Comparison of ENCODE assay signal across 25 cellular contexts in the genomic region with DNA sequence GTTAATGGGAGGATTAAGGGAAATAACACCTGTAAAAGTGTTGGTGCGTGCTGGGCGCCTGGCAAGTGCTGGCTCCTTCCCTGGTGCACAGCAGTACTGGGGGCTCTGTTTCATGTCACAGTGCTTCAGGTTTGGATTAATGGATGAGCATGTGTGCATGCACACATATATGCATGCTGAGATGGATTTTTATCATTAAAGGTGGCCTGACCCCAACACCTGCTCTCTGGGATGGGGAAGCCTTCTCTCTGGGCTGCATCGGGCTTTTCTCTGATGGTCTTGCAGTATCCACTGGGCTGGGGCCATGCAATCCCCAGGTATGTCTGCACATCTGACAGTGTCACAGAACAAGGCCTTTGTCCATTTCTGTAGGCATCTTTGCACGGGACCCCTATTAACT.
"Had no signal": no experiment of that assay in that cellular context is flagged by ENCODE, and none has a peak within 500 bp of the region (broad histone marks: within the 10 kb centered on the region; RNA-seq: fewer than 3 reads in every experiment).

No MANE protein-coding gene starts in this region.

- DNase-seq: activated CD4-positive, alpha-beta memory T cell treated with anti-CD3 and anti-CD28 coated beads, Interleukin-2, amount 10 ng/mL, durations not matched to agents 7 days and 5 days; activated CD4-positive, alpha-beta T cell treated with anti-CD3 and anti-CD28 coated beads for 36 hours; activated CD4-positive, alpha-beta T cell treated with anti-CD3 and anti-CD28 coated beads, Interleukin-2, amount 10 ng/mL, durations not matched to agents 24 days and 14 days; activated CD4-positive, CD25-positive, alpha-beta regulatory T cell; activated CD4-positive, CD25-positive, alpha-beta regulatory T cell treated with anti-CD3 and anti-CD28 coated beads, Interleukin-2, amount 50 U/mL, for 72 hours; activated effector memory CD4-positive, alpha-beta T cell treated with anti-CD3 and anti-CD28 coated beads, Interleukin-2, amount 50 U/mL, for 16 hours; activated naive CD4-positive, alpha-beta T cell treated with anti-CD3 and anti-CD28 coated beads for 36 hours; activated naive CD8-positive, alpha-beta T cell treated with anti-CD3 and anti-CD28 coated beads for 36 hours; activated naive CD8-positive, alpha-beta T cell treated with anti-CD3 and anti-CD28 coated beads, Interleukin-2, amount 50 U/mL, for 24 hours; activated T-cell treated with anti-CD3 and anti-CD28 coated beads, Interleukin-2, amount 50 U/mL, for 1 hour; activated T-cell treated with anti-CD3 and anti-CD28 coated beads, Interleukin-2, amount 50 U/mL, for 48 hours; adrenal gland; amygdala; aorta; body of pancreas; caudate nucleus; effector memory CD4-positive, alpha-beta T cell; esophagus squamous epithelium; foreskin melanocyte; T-helper 1 cell; T-helper 2 cell had no signal

- H3K27ac ChIP-seq: adrenal gland, body of pancreas, esophagus squamous epithelium, gastroesophageal sphincter had no signal

- H3K4me3 Mint-ChIP-seq: activated CD4-positive, alpha-beta memory T cell treated with anti-CD3 and anti-CD28 coated beads, Interleukin-2, amount 10 ng/mL, durations not matched to agents 7 days and 5 days; activated CD4-positive, alpha-beta T cell treated with anti-CD3 and anti-CD28 coated beads for 36 hours; activated CD4-positive, alpha-beta T cell treated with anti-CD3 and anti-CD28 coated beads, Interleukin-2, amount 10 ng/mL, durations not matched to agents 24 days and 14 days; activated naive CD4-positive, alpha-beta T cell treated with anti-CD3 and anti-CD28 coated beads for 36 hours; activated naive CD4-positive, alpha-beta T cell treated with anti-CD3 and anti-CD28 coated beads, Interleukin-2, amount 50 U/mL, for 24 hours; activated naive CD8-positive, alpha-beta T cell treated with anti-CD3 and anti-CD28 coated beads for 36 hours; activated naive CD8-positive, alpha-beta T cell treated with anti-CD3 and anti-CD28 coated beads, Interleukin-2, amount 50 U/mL, for 24 hours; activated T-helper 1 cell treated with anti-CD3 and anti-CD28 coated beads, Interleukin-12 subunit alpha, Interleukin-12 subunit beta, Interleukin-2, Interleukin-4 antibody, amounts not matched to agents 30 ng/mL and 10 ng/mL and 1 ng/mL, durations not matched to agents 14 hours and 24 hours and 36 hours had no signal

- H3K27me3 ChIP-seq: adrenal gland, body of pancreas, esophagus squamous epithelium, gastroesophageal sphincter had no signal

- H3K4me3 ChIP-seq: adrenal gland, body of pancreas, esophagus squamous epithelium, gastroesophageal sphincter had no signal

- H3K9me3 Mint-ChIP-seq: activated CD4-positive, alpha-beta memory T cell treated with anti-CD3 and anti-CD28 coated beads, Interleukin-2, amount 10 ng/mL, durations not matched to agents 7 days and 5 days; activated CD4-positive, alpha-beta T cell treated with anti-CD3 and anti-CD28 coated beads, Interleukin-2, amount 10 ng/mL, durations not matched to agents 24 days and 14 days; activated naive CD4-positive, alpha-beta T cell treated with anti-CD3 and anti-CD28 coated beads for 36 hours; activated naive CD4-positive, alpha-beta T cell treated with anti-CD3 and anti-CD28 coated beads, Interleukin-2, amount 50 U/mL, for 24 hours; activated naive CD8-positive, alpha-beta T cell treated with anti-CD3 and anti-CD28 coated beads for 36 hours; activated naive CD8-positive, alpha-beta T cell treated with anti-CD3 and anti-CD28 coated beads, Interleukin-2, amount 50 U/mL, for 24 hours; activated T-helper 1 cell treated with anti-CD3 and anti-CD28 coated beads, Interleukin-12 subunit alpha, Interleukin-12 subunit beta, Interleukin-2, Interleukin-4 antibody, amounts not matched to agents 30 ng/mL and 10 ng/mL and 1 ng/mL, durations not matched to agents 14 hours and 24 hours and 36 hours; activated T-helper 2 cell treated with anti-CD3 and anti-CD28 coated beads, Interferon-gamma antibody, Interleukin-2, Interleukin-4, amounts not matched to agents 10 μg/mL and 5 μg/mL and 100 μg/mL, durations not matched to agents 14 hours and 24 hours and 36 hours had no signal

- H3K4me1 Mint-ChIP-seq: activated CD4-positive, alpha-beta memory T cell treated with anti-CD3 and anti-CD28 coated beads, Interleukin-2, amount 10 ng/mL, durations not matched to agents 7 days and 5 days; activated CD4-positive, alpha-beta T cell treated with anti-CD3 and anti-CD28 coated beads for 36 hours; activated CD4-positive, alpha-beta T cell treated with anti-CD3 and anti-CD28 coated beads, Interleukin-2, amount 10 ng/mL, durations not matched to agents 24 days and 14 days; activated naive CD4-positive, alpha-beta T cell treated with anti-CD3 and anti-CD28 coated beads, Interleukin-2, amount 50 U/mL, for 24 hours; activated naive CD8-positive, alpha-beta T cell treated with anti-CD3 and anti-CD28 coated beads for 36 hours; activated naive CD8-positive, alpha-beta T cell treated with anti-CD3 and anti-CD28 coated beads, Interleukin-2, amount 50 U/mL, for 24 hours had no signal

- H3K9me3 ChIP-seq: adrenal gland, body of pancreas, esophagus squamous epithelium, gastroesophageal sphincter had no signal

- ATAC-seq: activated CD4-positive, alpha-beta T cell treated with anti-CD3 and anti-CD28 coated beads for 36 hours; activated naive CD8-positive, alpha-beta T cell treated with anti-CD3 and anti-CD28 coated beads, Interleukin-2, amount 50 U/mL, for 24 hours; body of pancreas; gastroesophageal sphincter had no signal

- H3K27me3 Mint-ChIP-seq: activated CD4-positive, alpha-beta memory T cell treated with anti-CD3 and anti-CD28 coated beads, Interleukin-2, amount 10 ng/mL, durations not matched to agents 7 days and 5 days; activated CD4-positive, alpha-beta T cell treated with anti-CD3 and anti-CD28 coated beads for 36 hours; activated CD4-positive, alpha-beta T cell treated with anti-CD3 and anti-CD28 coated beads, Interleukin-2, amount 10 ng/mL, durations not matched to agents 24 days and 14 days; activated naive CD4-positive, alpha-beta T cell treated with anti-CD3 and anti-CD28 coated beads, Interleukin-2, amount 50 U/mL, for 24 hours; activated naive CD8-positive, alpha-beta T cell treated with anti-CD3 and anti-CD28 coated beads for 36 hours; activated naive CD8-positive, alpha-beta T cell treated with anti-CD3 and anti-CD28 coated beads, Interleukin-2, amount 50 U/mL, for 24 hours had no signal

- H3K27ac Mint-ChIP-seq: activated CD4-positive, alpha-beta memory T cell treated with anti-CD3 and anti-CD28 coated beads, Interleukin-2, amount 10 ng/mL, durations not matched to agents 7 days and 5 days; activated CD4-positive, alpha-beta T cell treated with anti-CD3 and anti-CD28 coated beads for 36 hours; activated CD4-positive, alpha-beta T cell treated with anti-CD3 and anti-CD28 coated beads, Interleukin-2, amount 10 ng/mL, durations not matched to agents 24 days and 14 days; activated naive CD4-positive, alpha-beta T cell treated with anti-CD3 and anti-CD28 coated beads, Interleukin-2, amount 50 U/mL, for 24 hours; activated naive CD8-positive, alpha-beta T cell treated with anti-CD3 and anti-CD28 coated beads for 36 hours; activated naive CD8-positive, alpha-beta T cell treated with anti-CD3 and anti-CD28 coated beads, Interleukin-2, amount 50 U/mL, for 24 hours; activated T-helper 1 cell treated with anti-CD3 and anti-CD28 coated beads, Interleukin-12 subunit alpha, Interleukin-12 subunit beta, Interleukin-2, Interleukin-4 antibody, amounts not matched to agents 30 ng/mL and 10 ng/mL and 1 ng/mL, durations not matched to agents 14 hours and 24 hours and 36 hours; activated T-helper 2 cell treated with anti-CD3 and anti-CD28 coated beads, Interferon-gamma antibody, Interleukin-2, Interleukin-4, amounts not matched to agents 10 μg/mL and 5 μg/mL and 100 μg/mL, durations not matched to agents 14 hours and 24 hours and 36 hours had no signal

- H3K36me3 ChIP-seq: adrenal gland, esophagus squamous epithelium, gastroesophageal sphincter had no signal
